15 cellular contexts compared by ENCODE assay signal in genomic region chr20:37940161-37940560, GRCh38. TPM values are rescaled to one million over a fixed set of nuclear protein-coding genes. Genes with fewer than 3 reads are reported as not detected.
"Had no signal": no experiment of that assay in that cellular context is flagged by ENCODE, and none has a peak within 500 bp of the region (broad histone marks: within the 10 kb centered on the region; RNA-seq: fewer than 3 reads in every experiment).

No MANE protein-coding gene starts in this region.

- H3K36me3 ChIP-seq: prostate gland, transverse colon had no signal

- DNase-seq: activated CD4-positive, alpha-beta T cell treated with anti-CD3 and anti-CD28 coated beads, Interleukin-2, amount 10 ng/mL, durations not matched to agents 24 days and 14 days; activated CD8-positive, alpha-beta T cell treated with anti-CD3 and anti-CD28 coated beads for 36 hours; activated gamma-delta T cell treated with Interleukin-2 at 50 U/mL for 16 hours; activated T-cell treated with anti-CD3 and anti-CD28 coated beads, Interleukin-2, amount 50 U/mL, for 72 hours; effector CD8-positive, alpha-beta T cell; glutamatergic neuron; hypothalamus; right cardiac atrium; stimulated activated naive CD8-positive, alpha-beta T cell treated with anti-CD3 and anti-CD28 coated beads, Interleukin-15, Interleukin-2, amounts not matched to agents 100 U/mL and 50 U/mL, for 24 hours; T-helper 1 cell; T-helper 9 cell; transverse colon had no signal

- H3K27me3 ChIP-seq: transverse colon had no signal

- H3K27ac ChIP-seq: prostate gland, transverse colon had no signal

- H3K4me1 ChIP-seq: prostate gland, transverse colon had no signal

- H3K4me3 ChIP-seq: prostate gland, transverse colon had no signal

- ATAC-seq: activated CD8-positive, alpha-beta T cell treated with anti-CD3 and anti-CD28 coated beads for 36 hours; activated naive CD4-positive, alpha-beta T cell treated with anti-CD3 and anti-CD28 coated beads, Interleukin-2, amount 50 U/mL, for 72 hours; activated T-cell treated with anti-CD3 and anti-CD28 coated beads, Interleukin-2, amount 50 U/mL, for 72 hours; right cardiac atrium; stimulated activated naive CD8-positive, alpha-beta T cell treated with anti-CD3 and anti-CD28 coated beads, Interleukin-15, Interleukin-2, amounts not matched to agents 100 U/mL and 50 U/mL, for 24 hours had no signal

- H3K9me3 ChIP-seq: prostate gland, transverse colon had no signal

RNA-seq across cellular contexts. Expression of gene VSTM2L, which starts 37.2 kb away (rescaled TPM):
- total RNA-seq: activated CD8-positive, alpha-beta T cell treated with anti-CD3 and anti-CD28 coated beads for 36 hours; skeletal muscle tissue had no signal
